1 cellular context compared by ENCODE assay signal in the genomic region with DNA sequence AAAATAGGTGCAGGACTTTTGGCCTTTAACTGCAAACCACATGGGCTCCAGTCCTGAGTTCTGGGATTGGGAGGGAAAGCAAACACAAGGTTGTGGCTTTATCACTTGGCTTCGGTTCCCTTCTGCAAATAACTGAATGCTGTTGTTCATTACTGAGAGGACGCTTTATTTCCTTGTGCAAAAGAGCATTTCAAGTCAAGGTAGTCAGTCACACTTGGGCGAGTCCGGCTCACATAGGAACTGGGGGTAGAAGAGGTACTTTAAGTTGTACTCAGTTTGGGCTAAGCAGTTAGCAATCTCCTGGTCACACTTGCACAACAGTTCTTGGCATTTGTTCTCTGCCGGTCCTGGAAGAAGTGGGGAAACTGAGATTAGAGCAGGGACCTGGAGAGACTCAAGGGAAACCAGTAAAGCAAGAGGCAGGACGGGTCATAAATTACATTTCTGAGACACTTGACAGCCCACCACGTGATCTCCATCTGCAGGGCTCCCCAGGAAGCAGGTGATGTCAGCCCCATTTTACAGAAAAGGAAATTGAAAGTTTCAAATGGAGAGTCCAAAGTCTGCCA.
TF ChIP-seq lines count a peak whose summit lies in the region.

No MANE protein-coding gene starts in this region.

TF ChIP-seq in K562, 482 proteins besides CTCF, POLR2A, EP300 and RAD21 (continued from another document and continues in another):
- TF ChIP-seq ZNF143 (CRISPR knock-in tag; IDR thresholded peaks at IDR 0.05) (no peak), MAFG (tag; conservative IDR thresholded peaks at IDR 0.05) (no peak), STAT5B (CRISPR knock-in tag; IDR thresholded peaks at IDR 0.05) (no peak), MEIS2 (IDR thresholded peaks at IDR 0.05; ENCODE audit: partially characterized antibody) (peak; percentile 98), CBX2 (IDR thresholded peaks at IDR 0.05; ENCODE audit: insufficient read depth, low read length, poor library complexity, severe bottlenecking) (no peak), ELF1 (tag; IDR thresholded peaks at IDR 0.05) (no peak), FIP1L1 (IDR thresholded peaks at IDR 0.05; ENCODE audit: low read depth, low read length, poor library complexity, severe bottlenecking) (no peak), ETS2 (tag; IDR thresholded peaks at IDR 0.05; ENCODE audit: borderline replicate concordance, poor library complexity, severe bottlenecking) (no peak), CBFA2T2 (conservative IDR thresholded peaks at IDR 0.05) (0 out of 2 replicates have a peak, but pooled peaks have one; percentile 21), ELF4 (CRISPR knock-in tag; IDR thresholded peaks at IDR 0.05) (no peak), JUNB (CRISPR knock-in tag; conservative IDR thresholded peaks at IDR 0.05) (no peak), SP1 (CRISPR knock-in tag; IDR thresholded peaks at IDR 0.05) (no peak), BRCA1 (IDR thresholded peaks at IDR 0.05) (no peak), BRCA1 (CRISPR knock-in tag; IDR thresholded peaks at IDR 0.05) (no peak), DACH1 (IDR thresholded peaks at IDR 0.05; ENCODE audit: partially characterized antibody) (no peak), ZNF408 (CRISPR knock-in tag; IDR thresholded peaks at IDR 0.05; ENCODE audit: low read depth) (no peak), FOXA1 (IDR thresholded peaks at IDR 0.05; ENCODE audit: borderline replicate concordance) (no peak), ZNF76 (CRISPR knock-in tag; IDR thresholded peaks at IDR 0.05; ENCODE audit: borderline replicate concordance) (no peak), THRAP3 (IDR thresholded peaks at IDR 0.05; ENCODE audit: borderline replicate concordance) (no peak), MCM7 (IDR thresholded peaks at IDR 0.05) (no peak), RCOR1 (IDR thresholded peaks at IDR 0.05; ENCODE audit: borderline replicate concordance in 1 of 2, low read depth in 2 of 2, low read length in 2 of 2) (no peak), KDM5B (IDR thresholded peaks at IDR 0.05; ENCODE audit: insufficient replicate concordance, low read depth, low read length) (no peak), MTA3 (IDR thresholded peaks at IDR 0.05; ENCODE audit: borderline replicate concordance) (no peak), PCBP1 (IDR thresholded peaks at IDR 0.05; ENCODE audit: low read depth, low read length, poor library complexity, severe bottlenecking) (no peak), ZNF133 (CRISPR knock-in tag; IDR thresholded peaks at IDR 0.05) (no peak), ZNF24 (IDR thresholded peaks at IDR 0.05) (no peak), ILK (tag; IDR thresholded peaks at IDR 0.05; ENCODE audit: borderline replicate concordance, low read depth) (no peak), GATAD2A (IDR thresholded peaks at IDR 0.05) (no peak), ETV1 (tag; conservative IDR thresholded peaks at IDR 0.05; ENCODE audit: low read depth) (peak; percentile 32; the same call in 1 of the 2 replicates), FOXM1 (IDR thresholded peaks at IDR 0.05; ENCODE audit: low read depth) (no peak), FOXM1 (CRISPR knock-in tag; IDR thresholded peaks at IDR 0.05; ENCODE audit: low read depth) (no peak), HOXB6 (CRISPR knock-in tag; IDR thresholded peaks at IDR 0.05; ENCODE audit: borderline replicate concordance) (no peak), JUN (IDR thresholded peaks at IDR 0.05; ENCODE audit: borderline replicate concordance, low read depth, low read length) (no peak), JUN (CRISPR knock-in tag; IDR thresholded peaks at IDR 0.05; ENCODE audit: borderline replicate concordance) (no peak), TSC22D4 (tag; IDR thresholded peaks at IDR 0.05) (no peak), HCFC1 (IDR thresholded peaks at IDR 0.05; ENCODE audit: low read depth, low read length) (no peak), ZNF561 (CRISPR knock-in tag; conservative IDR thresholded peaks at IDR 0.05) (no peak), RAD51 (IDR thresholded peaks at IDR 0.05; ENCODE audit: borderline replicate concordance, low read depth) (peak; percentile 83), ZNF140 (CRISPR knock-in tag; IDR thresholded peaks at IDR 0.05) (no peak), GATA2 (CRISPR knock-in tag; IDR thresholded peaks at IDR 0.05) (no peak), DMBX1 (CRISPR knock-in tag; IDR thresholded peaks at IDR 0.05; ENCODE audit: borderline replicate concordance) (no peak), MECOM (CRISPR knock-in tag; IDR thresholded peaks at IDR 0.05) (no peak), FOXP1 (CRISPR knock-in tag; IDR thresholded peaks at IDR 0.05) (no peak)
- TF ChIP-seq, protein P1, sequence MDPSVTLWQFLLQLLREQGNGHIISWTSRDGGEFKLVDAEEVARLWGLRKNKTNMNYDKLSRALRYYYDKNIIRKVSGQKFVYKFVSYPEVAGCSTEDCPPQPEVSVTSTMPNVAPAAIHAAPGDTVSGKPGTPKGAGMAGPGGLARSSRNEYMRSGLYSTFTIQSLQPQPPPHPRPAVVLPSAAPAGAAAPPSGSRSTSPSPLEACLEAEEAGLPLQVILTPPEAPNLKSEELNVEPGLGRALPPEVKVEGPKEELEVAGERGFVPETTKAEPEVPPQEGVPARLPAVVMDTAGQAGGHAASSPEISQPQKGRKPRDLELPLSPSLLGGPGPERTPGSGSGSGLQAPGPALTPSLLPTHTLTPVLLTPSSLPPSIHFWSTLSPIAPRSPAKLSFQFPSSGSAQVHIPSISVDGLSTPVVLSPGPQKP (CRISPR knock-in tag; IDR thresholded peaks at IDR 0.05), result no peak
- TF ChIP-seq, protein P2, sequence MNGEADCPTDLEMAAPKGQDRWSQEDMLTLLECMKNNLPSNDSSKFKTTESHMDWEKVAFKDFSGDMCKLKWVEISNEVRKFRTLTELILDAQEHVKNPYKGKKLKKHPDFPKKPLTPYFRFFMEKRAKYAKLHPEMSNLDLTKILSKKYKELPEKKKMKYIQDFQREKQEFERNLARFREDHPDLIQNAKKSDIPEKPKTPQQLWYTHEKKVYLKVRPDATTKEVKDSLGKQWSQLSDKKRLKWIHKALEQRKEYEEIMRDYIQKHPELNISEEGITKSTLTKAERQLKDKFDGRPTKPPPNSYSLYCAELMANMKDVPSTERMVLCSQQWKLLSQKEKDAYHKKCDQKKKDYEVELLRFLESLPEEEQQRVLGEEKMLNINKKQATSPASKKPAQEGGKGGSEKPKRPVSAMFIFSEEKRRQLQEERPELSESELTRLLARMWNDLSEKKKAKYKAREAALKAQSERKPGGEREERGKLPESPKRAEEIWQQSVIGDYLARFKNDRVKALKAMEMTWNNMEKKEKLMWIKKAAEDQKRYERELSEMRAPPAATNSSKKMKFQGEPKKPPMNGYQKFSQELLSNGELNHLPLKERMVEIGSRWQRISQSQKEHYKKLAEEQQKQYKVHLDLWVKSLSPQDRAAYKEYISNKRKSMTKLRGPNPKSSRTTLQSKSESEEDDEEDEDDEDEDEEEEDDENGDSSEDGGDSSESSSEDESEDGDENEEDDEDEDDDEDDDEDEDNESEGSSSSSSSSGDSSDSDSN (IDR thresholded peaks at IDR 0.05; ENCODE audit: borderline replicate concordance in 1 of 2, low read depth in 2 of 2, low read length in 2 of 2), result no peak
- TF ChIP-seq, protein P3, sequence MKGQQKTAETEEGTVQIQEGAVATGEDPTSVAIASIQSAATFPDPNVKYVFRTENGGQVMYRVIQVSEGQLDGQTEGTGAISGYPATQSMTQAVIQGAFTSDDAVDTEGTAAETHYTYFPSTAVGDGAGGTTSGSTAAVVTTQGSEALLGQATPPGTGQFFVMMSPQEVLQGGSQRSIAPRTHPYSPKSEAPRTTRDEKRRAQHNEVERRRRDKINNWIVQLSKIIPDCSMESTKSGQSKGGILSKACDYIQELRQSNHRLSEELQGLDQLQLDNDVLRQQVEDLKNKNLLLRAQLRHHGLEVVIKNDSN (CRISPR knock-in tag; IDR thresholded peaks at IDR 0.05), result peak; percentile 76
- TF ChIP-seq, protein P4, sequence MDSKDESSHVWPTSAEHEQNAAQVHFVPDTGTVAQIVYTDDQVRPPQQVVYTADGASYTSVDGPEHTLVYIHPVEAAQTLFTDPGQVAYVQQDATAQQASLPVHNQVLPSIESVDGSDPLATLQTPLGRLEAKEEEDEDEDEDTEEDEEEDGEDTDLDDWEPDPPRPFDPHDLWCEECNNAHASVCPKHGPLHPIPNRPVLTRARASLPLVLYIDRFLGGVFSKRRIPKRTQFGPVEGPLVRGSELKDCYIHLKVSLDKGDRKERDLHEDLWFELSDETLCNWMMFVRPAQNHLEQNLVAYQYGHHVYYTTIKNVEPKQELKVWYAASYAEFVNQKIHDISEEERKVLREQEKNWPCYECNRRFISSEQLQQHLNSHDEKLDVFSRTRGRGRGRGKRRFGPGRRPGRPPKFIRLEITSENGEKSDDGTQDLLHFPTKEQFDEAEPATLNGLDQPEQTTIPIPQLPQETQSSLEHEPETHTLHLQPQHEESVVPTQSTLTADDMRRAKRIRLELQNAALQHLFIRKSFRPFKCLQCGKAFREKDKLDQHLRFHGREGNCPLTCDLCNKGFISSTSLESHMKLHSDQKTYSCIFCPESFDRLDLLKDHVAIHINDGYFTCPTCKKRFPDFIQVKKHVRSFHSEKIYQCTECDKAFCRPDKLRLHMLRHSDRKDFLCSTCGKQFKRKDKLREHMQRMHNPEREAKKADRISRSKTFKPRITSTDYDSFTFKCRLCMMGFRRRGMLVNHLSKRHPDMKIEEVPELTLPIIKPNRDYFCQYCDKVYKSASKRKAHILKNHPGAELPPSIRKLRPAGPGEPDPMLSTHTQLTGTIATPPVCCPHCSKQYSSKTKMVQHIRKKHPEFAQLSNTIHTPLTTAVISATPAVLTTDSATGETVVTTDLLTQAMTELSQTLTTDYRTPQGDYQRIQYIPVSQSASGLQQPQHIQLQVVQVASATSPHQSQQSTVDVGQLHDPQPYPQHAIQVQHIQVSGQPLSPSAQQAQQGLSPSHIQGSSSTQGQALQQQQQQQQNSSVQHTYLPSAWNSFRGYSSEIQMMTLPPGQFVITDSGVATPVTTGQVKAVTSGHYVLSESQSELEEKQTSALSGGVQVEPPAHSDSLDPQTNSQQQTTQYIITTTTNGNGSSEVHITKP (IDR thresholded peaks at IDR 0.05; ENCODE audit: partially characterized antibody), result no peak
- TF ChIP-seq, protein P5, sequence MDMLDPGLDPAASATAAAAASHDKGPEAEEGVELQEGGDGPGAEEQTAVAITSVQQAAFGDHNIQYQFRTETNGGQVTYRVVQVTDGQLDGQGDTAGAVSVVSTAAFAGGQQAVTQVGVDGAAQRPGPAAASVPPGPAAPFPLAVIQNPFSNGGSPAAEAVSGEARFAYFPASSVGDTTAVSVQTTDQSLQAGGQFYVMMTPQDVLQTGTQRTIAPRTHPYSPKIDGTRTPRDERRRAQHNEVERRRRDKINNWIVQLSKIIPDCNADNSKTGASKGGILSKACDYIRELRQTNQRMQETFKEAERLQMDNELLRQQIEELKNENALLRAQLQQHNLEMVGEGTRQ (CRISPR knock-in tag; IDR thresholded peaks at IDR 0.05), result peak; percentile 84
- TF ChIP-seq, protein P6, sequence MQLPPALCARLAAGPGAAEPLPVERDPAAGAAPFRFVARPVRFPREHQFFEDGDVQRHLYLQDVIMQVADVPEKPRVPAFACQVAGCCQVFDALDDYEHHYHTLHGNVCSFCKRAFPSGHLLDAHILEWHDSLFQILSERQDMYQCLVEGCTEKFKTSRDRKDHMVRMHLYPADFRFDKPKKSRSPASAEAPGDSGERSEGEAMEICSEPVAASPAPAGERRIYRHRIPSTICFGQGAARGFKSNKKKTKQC (CRISPR knock-in tag; IDR thresholded peaks at IDR 0.05), result no peak
- TF ChIP-seq, protein P7, sequence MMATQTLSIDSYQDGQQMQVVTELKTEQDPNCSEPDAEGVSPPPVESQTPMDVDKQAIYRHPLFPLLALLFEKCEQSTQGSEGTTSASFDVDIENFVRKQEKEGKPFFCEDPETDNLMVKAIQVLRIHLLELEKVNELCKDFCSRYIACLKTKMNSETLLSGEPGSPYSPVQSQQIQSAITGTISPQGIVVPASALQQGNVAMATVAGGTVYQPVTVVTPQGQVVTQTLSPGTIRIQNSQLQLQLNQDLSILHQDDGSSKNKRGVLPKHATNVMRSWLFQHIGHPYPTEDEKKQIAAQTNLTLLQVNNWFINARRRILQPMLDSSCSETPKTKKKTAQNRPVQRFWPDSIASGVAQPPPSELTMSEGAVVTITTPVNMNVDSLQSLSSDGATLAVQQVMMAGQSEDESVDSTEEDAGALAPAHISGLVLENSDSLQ (IDR thresholded peaks at IDR 0.05), result peak; percentile 96
- TF ChIP-seq, protein P8, sequence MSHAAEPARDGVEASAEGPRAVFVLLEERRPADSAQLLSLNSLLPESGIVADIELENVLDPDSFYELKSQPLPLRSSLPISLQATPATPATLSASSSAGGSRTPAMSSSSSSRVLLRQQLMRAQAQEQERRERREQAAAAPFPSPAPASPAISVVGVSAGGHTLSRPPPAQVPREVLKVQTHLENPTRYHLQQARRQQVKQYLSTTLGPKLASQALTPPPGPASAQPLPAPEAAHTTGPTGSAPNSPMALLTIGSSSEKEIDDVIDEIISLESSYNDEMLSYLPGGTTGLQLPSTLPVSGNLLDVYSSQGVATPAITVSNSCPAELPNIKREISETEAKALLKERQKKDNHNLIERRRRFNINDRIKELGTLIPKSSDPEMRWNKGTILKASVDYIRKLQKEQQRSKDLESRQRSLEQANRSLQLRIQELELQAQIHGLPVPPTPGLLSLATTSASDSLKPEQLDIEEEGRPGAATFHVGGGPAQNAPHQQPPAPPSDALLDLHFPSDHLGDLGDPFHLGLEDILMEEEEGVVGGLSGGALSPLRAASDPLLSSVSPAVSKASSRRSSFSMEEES (CRISPR knock-in tag; IDR thresholded peaks at IDR 0.05), result peak; percentile 86
- TF ChIP-seq, protein P9, sequence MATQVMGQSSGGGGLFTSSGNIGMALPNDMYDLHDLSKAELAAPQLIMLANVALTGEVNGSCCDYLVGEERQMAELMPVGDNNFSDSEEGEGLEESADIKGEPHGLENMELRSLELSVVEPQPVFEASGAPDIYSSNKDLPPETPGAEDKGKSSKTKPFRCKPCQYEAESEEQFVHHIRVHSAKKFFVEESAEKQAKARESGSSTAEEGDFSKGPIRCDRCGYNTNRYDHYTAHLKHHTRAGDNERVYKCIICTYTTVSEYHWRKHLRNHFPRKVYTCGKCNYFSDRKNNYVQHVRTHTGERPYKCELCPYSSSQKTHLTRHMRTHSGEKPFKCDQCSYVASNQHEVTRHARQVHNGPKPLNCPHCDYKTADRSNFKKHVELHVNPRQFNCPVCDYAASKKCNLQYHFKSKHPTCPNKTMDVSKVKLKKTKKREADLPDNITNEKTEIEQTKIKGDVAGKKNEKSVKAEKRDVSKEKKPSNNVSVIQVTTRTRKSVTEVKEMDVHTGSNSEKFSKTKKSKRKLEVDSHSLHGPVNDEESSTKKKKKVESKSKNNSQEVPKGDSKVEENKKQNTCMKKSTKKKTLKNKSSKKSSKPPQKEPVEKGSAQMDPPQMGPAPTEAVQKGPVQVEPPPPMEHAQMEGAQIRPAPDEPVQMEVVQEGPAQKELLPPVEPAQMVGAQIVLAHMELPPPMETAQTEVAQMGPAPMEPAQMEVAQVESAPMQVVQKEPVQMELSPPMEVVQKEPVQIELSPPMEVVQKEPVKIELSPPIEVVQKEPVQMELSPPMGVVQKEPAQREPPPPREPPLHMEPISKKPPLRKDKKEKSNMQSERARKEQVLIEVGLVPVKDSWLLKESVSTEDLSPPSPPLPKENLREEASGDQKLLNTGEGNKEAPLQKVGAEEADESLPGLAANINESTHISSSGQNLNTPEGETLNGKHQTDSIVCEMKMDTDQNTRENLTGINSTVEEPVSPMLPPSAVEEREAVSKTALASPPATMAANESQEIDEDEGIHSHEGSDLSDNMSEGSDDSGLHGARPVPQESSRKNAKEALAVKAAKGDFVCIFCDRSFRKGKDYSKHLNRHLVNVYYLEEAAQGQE (CRISPR knock-in tag; IDR thresholded peaks at IDR 0.05; ENCODE audit: low read depth), result no peak
